Comparison of ENCODE assay signal across 20 cellular contexts in the genomic region with DNA sequence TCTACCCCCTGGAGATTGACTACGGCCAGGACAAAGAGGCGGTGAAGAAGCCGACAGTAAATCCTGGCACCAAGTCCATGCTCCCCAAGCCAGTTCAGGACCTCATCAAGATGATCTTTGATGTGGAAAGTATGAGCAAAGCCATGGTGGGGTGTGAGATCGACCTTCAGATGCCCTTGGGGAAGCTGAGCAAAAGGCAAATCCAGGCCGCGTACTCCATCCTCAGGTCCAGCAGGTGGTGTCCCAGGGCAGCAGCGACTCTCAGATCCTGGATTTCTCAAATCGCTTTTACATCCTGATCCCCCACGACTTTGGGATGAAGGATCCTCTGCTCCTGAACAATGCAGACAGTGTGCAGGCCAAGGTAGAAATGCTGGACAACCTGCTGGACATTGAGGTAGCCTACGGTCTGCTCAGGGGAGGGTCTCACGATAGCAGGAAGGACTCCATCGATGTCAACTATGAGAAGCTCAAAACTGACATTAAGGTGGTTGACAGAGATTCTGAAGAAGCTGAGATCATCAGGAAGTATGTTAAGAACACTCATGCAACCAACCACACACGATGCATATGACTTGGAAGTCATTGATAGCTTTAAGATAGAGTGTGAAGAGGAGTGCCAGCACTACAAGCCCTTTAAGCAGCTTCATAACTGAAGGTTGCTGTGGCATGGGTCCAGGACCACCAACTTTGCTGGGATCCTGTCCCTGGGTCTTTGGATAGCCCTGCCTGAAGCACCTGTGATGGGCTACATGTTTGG. TPM values are rescaled to one million over a fixed set of nuclear protein-coding genes. Genes with fewer than 3 reads are reported as not detected.
DNase-seq lines count a peak whose midpoint lies in the region; ATAC-seq, FAIRE-seq and TF ChIP-seq lines count a peak whose summit lies in the region.
"Had no signal": no experiment of that assay in that cellular context is flagged by ENCODE, and none has a peak within 500 bp of the region (broad histone marks: within the 10 kb centered on the region; RNA-seq: fewer than 3 reads in every experiment).

No MANE protein-coding gene starts in this region.

- no peak overlapping the region for H3K4me3 Mint-ChIP-seq in activated CD4-positive, alpha-beta T cell treated with anti-CD3 and anti-CD28 coated beads for 36 hours
- H3K4me3 Mint-ChIP-seq in dendritic cell treated with granulocyte-macrophage colony-stimulating factor and Interleukin-4, amounts not matched to agents 40 ng/mL and 50 ng/mL, for 4 days = no peak overlapping the region
- no peak overlapping the region for H3K4me3 Mint-ChIP-seq in CD8-positive, alpha-beta memory T cell
- H3K4me3 Mint-ChIP-seq: CD8-positive, alpha-beta T cell had no signal

- peak; percentile 74 for ATAC-seq in activated CD4-positive, alpha-beta T cell treated with anti-CD3 and anti-CD28 coated beads for 36 hours
- ATAC-seq: CD8-positive, alpha-beta T cell; Panc1 had no signal

- H3K9me3 Mint-ChIP-seq in activated CD4-positive, alpha-beta T cell treated with anti-CD3 and anti-CD28 coated beads for 36 hours (ENCODE audit: low read depth) = peaks cover 19% of the 10 kb centered on the region
- peaks cover 36% of the 10 kb centered on the region for H3K9me3 Mint-ChIP-seq in dendritic cell treated with granulocyte-macrophage colony-stimulating factor and Interleukin-4, amounts not matched to agents 40 ng/mL and 50 ng/mL, for 4 days
- peaks cover 5 to 16% (median 14%) of the 10 kb centered on the region in 5 donors for H3K9me3 Mint-ChIP-seq in CD8-positive, alpha-beta memory T cell

- FAIRE-seq in GM12891 (lab: Jason Lieb, UNC) = peak; percentile 55
- FAIRE-seq: D721Med, G401.6 had no signal

- no peak for DNase-seq in activated CD4-positive, alpha-beta T cell treated with anti-CD3 and anti-CD28 coated beads for 36 hours
- DNase-seq in activated CD4-positive, alpha-beta T cell treated with anti-CD3 and anti-CD28 coated beads, Interleukin-2, amount 50 U/mL, for 48 hours = no peak
- no peak for DNase-seq in GM12891 (ENCODE audit: insufficient read length, low spot score)
- peak; percentile 64 for DNase-seq in osteoblast (ENCODE audit: insufficient read length, low spot score, missing footprints)
- DNase-seq in stimulated activated CD4-positive, alpha-beta T cell treated with anti-CD3 and anti-CD28 coated beads, Interleukin-15, amount 100 ng/mL, for 24 hours = no peak
- no peak for DNase-seq in CD8-positive, alpha-beta memory T cell
- DNase-seq in HPDE6-E6E7 (ENCODE audit: extremely low spot score) = no peak
- DNase-seq: 8988T; BE2C; CD8-positive, alpha-beta T cell; DMS79 treated with DMSO at 0.1 percent for 48 hours; GOT3; NCI-H1436 treated with DMSO at 0.1 percent for 48 hours; NCI-H2029 treated with DMSO at 0.1 percent for 48 hours; NCI-H510A had no signal

- no peak overlapping the region for H2AFZ ChIP-seq in osteoblast (ENCODE audit: low read length)

- H3K36me3 ChIP-seq in osteoblast (ENCODE audit: insufficient read depth, low read length) = no peaks in the 10 kb centered on the region
- no peaks in the 10 kb centered on the region for H3K36me3 ChIP-seq in CD8-positive, alpha-beta memory T cell (ENCODE audit: insufficient read depth, low read length)
- H3K36me3 ChIP-seq: BE2C had no signal

- H3K27me3 Mint-ChIP-seq in activated CD4-positive, alpha-beta T cell treated with anti-CD3 and anti-CD28 coated beads for 36 hours = peaks cover 6% of the 10 kb centered on the region
- peaks cover 16% of the 10 kb centered on the region for H3K27me3 Mint-ChIP-seq in dendritic cell treated with granulocyte-macrophage colony-stimulating factor and Interleukin-4, amounts not matched to agents 40 ng/mL and 50 ng/mL, for 4 days
- peaks cover 10 to 16% of the 10 kb centered on the region in 2 donors for H3K27me3 Mint-ChIP-seq in CD8-positive, alpha-beta memory T cell

- H3K4me1 Mint-ChIP-seq in activated CD4-positive, alpha-beta T cell treated with anti-CD3 and anti-CD28 coated beads for 36 hours = peaks cover 30% of the 10 kb centered on the region
- H3K4me1 Mint-ChIP-seq in dendritic cell treated with granulocyte-macrophage colony-stimulating factor and Interleukin-4, amounts not matched to agents 40 ng/mL and 50 ng/mL, for 4 days (ENCODE audit: low read depth) = peaks cover 9% of the 10 kb centered on the region
- no peaks in the 10 kb centered on the region for H3K4me1 Mint-ChIP-seq in CD8-positive, alpha-beta memory T cell

- H3K4me1 ChIP-seq in osteoblast (ENCODE audit: insufficient read depth, low read length) = peaks cover under 1% of the 10 kb centered on the region
- no peaks in the 10 kb centered on the region for H3K4me1 ChIP-seq in CD8-positive, alpha-beta memory T cell (ENCODE audit: insufficient read depth, low read length)
- H3K4me1 ChIP-seq: BE2C had no signal

- H3K4me2 ChIP-seq in osteoblast (ENCODE audit: insufficient read depth, low read length) = no peak overlapping the region
- H3K4me2 ChIP-seq: KMS-11 had no signal

- no peak overlapping the region for H3K27ac ChIP-seq in osteoblast (ENCODE audit: low read depth, low read length)
- no peak overlapping the region for H3K27ac ChIP-seq in CD8-positive, alpha-beta memory T cell (ENCODE audit: low read depth, low read length)
- H3K27ac ChIP-seq: KMS-11 had no signal

- CTCF ChIA-PET in activated CD4-positive, alpha-beta T cell treated with anti-CD3 and anti-CD28 coated beads for 36 hours (lab: Charles Lee) = no interaction called here
- CTCF ChIA-PET in CD8-positive, alpha-beta memory T cell (lab: Charles Lee) = no interaction called here

- H3K27me3 ChIP-seq in osteoblast (ENCODE audit: insufficient read depth, low read length) = no peaks in the 10 kb centered on the region
- H3K27me3 ChIP-seq in CD8-positive, alpha-beta memory T cell (ENCODE audit: insufficient read depth, low read length, poor library complexity, severe bottlenecking) = no peaks in the 10 kb centered on the region

- H3K79me2 ChIP-seq in osteoblast (ENCODE audit: insufficient read depth, low read length) = no peaks in the 10 kb centered on the region

- TF ChIP-seq POLR2A in GM12891 (IDR thresholded peaks at IDR 0.05; ENCODE audit: low read depth, low read length) = no peak

- no peak overlapping the region for H3K4me3 ChIP-seq in osteoblast (ENCODE audit: insufficient read depth, low read length)
- no peak overlapping the region for H3K4me3 ChIP-seq in CD8-positive, alpha-beta memory T cell (ENCODE audit: low read length)

- H3K36me3 Mint-ChIP-seq in activated CD4-positive, alpha-beta T cell treated with anti-CD3 and anti-CD28 coated beads for 36 hours (ENCODE audit: low read depth) = peaks cover 11% of the 10 kb centered on the region
- no peaks in the 10 kb centered on the region for H3K36me3 Mint-ChIP-seq in dendritic cell treated with granulocyte-macrophage colony-stimulating factor and Interleukin-4, amounts not matched to agents 40 ng/mL and 50 ng/mL, for 4 days (ENCODE audit: low read depth)
- peaks cover 0 to 16% (median 4%) of the 10 kb centered on the region in 3 donors for H3K36me3 Mint-ChIP-seq in CD8-positive, alpha-beta memory T cell

- POLR2A ChIA-PET in activated CD4-positive, alpha-beta T cell treated with anti-CD3 and anti-CD28 coated beads for 36 hours (lab: Charles Lee) = no interaction called here
- POLR2A ChIA-PET in CD8-positive, alpha-beta memory T cell (lab: Charles Lee) = no interaction called here

- no peaks in the 10 kb centered on the region for H4K20me1 ChIP-seq in osteoblast (ENCODE audit: insufficient read depth, low read length)

- no peak overlapping the region for H3K27ac Mint-ChIP-seq in activated CD4-positive, alpha-beta T cell treated with anti-CD3 and anti-CD28 coated beads for 36 hours
- peak overlapping the region; percentile 57 for H3K27ac Mint-ChIP-seq in dendritic cell treated with granulocyte-macrophage colony-stimulating factor and Interleukin-4, amounts not matched to agents 40 ng/mL and 50 ng/mL, for 4 days
- no peak overlapping the region for H3K27ac Mint-ChIP-seq in CD8-positive, alpha-beta memory T cell
- H3K27ac Mint-ChIP-seq: CD8-positive, alpha-beta T cell had no signal

- TF ChIP-seq CTCF in osteoblast (IDR thresholded peaks at IDR 0.05; ENCODE audit: extremely low read depth, low read depth, low read length) = no peak

- intact Hi-C loops in activated CD4-positive, alpha-beta T cell treated with anti-CD3 and anti-CD28 coated beads for 36 hours (cut with DNase I, micrococcal nuclease) = no loop called here
- intact Hi-C loops in dendritic cell treated with granulocyte-macrophage colony-stimulating factor and Interleukin-4, amounts not matched to agents 40 ng/mL and 50 ng/mL, for 4 days (cut with micrococcal nuclease) = no loop called here

- H3K9me3 ChIP-seq in osteoblast (ENCODE audit: low read depth, low read length) = peaks cover 1% of the 10 kb centered on the region
- H3K9me3 ChIP-seq in CD8-positive, alpha-beta memory T cell (ENCODE audit: low read length) = peaks cover 2% of the 10 kb centered on the region
- H3K9me3 ChIP-seq: BE2C had no signal

TF ChIP-seq in GM12891, 5 proteins besides CTCF, POLR2A, EP300 and RAD21:
- TF ChIP-seq POLR2AphosphoS5 (IDR thresholded peaks at IDR 0.05; ENCODE audit: low read depth, low read length) (no peak), TAF1 (IDR thresholded peaks at IDR 0.05; ENCODE audit: low read depth, low read length) (no peak), POU2F2 (IDR thresholded peaks at IDR 0.05; ENCODE audit: low read depth, low read length) (no peak)

RNA-seq across cellular contexts. Expression of a gene that starts 24.0 kb away (rescaled TPM):
- 10 to 100 TPM; 65.1 to 91.8 TPM for total RNA-seq in activated CD4-positive, alpha-beta T cell treated with anti-CD3 and anti-CD28 coated beads for 36 hours
- polyA plus RNA-seq in GM12891 (2012; ENCODE audit: low read depth, missing spikeins) = 52.8 TPM
- total RNA-seq in osteoblast = 128 and 156 TPM in 2 replicates
- 10 to 100 TPM; 65.4 to 76.1 TPM for total RNA-seq in CD8-positive, alpha-beta memory T cell
- polyA plus RNA-seq in CD8-positive, alpha-beta memory T cell = 65.8 TPM
